1 cellular context compared by ENCODE assay signal in genomic region chr10:89032141-89032814, GRCh38.
A peak's percentile ranks its signal among the peaks of the same experiment; 100 is the strongest.
TF ChIP-seq lines count a peak whose summit lies in the region.

No MANE protein-coding gene starts in this region.

TF ChIP-seq in IMR-90, 13 proteins besides CTCF, POLR2A, EP300 and RAD21 (continued from another document):
- TF ChIP-seq USF2 (IDR thresholded peaks at IDR 0.05; ENCODE audit: low read depth, low read length) (no peak), NFE2L2 (IDR thresholded peaks at IDR 0.05; ENCODE audit: low read depth, low read length) (peak; percentile 70; the same call in 1 of the 2 replicates), RFX5 (IDR thresholded peaks at IDR 0.05; ENCODE audit: low read depth, low read length) (no peak), ELK1 (IDR thresholded peaks at IDR 0.05; ENCODE audit: borderline replicate concordance, low read depth, low read length) (no peak), MAZ (IDR thresholded peaks at IDR 0.05; ENCODE audit: borderline replicate concordance, low read depth, low read length) (no peak), CHD1 (IDR thresholded peaks at IDR 0.05; ENCODE audit: low read depth, low read length) (no peak), MXI1 (IDR thresholded peaks at IDR 0.05; ENCODE audit: borderline replicate concordance, low read depth, low read length) (no peak), BHLHE40 (IDR thresholded peaks at IDR 0.05; ENCODE audit: low read depth, low read length) (no peak)
